In the genomic region with DNA sequence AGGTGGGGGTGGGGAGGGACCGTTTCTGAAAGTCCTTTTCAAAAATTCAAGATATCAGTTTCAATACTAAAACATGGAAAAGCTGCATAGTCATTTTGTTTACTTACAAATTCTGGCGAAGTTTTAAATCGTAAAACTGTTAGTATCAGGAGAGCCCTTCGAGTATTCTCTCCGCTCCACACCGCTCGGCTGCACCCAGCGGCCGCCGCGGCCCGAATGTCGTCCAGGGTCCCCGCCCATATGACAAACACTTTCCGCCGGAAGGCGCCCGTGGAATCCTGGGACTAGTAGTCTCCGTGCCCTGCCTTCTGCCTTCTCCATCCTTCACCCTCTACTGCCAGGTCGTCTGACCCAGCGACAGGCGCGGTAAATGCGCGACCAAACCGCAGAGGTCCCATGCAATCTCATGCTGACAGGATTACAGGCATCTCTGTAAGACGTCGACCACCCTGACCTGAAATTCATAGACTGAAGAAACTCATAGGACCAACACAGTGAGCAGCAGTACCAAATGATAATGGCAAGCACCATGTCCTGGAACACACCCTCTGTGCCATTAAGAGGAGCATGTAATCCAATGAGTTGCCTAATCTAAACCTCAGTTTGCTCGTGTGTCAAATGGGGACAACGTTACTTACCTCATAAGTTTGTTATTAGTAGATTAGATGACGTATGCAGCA, we compare ENCODE assay signal across 8 cellular contexts. TPM values are rescaled to one million over a fixed set of nuclear protein-coding genes. Genes with fewer than 3 reads are reported as not detected.
DNase-seq lines count a peak whose midpoint lies in the region; ATAC-seq, FAIRE-seq and TF ChIP-seq lines count a peak whose summit lies in the region.

A gene (minus strand): TSS at position 218 of the 680 bp plus-strand sequence. CDS start 25,138 bp downstream, outside the sequence.

- TF ChIP-seq CTCF in left ventricle myocardium inferior (IDR thresholded peaks at IDR 0.05; ENCODE audit: borderline replicate concordance) (peak; percentile 39), psoas muscle (IDR thresholded peaks at IDR 0.05) (no peak)

- intact Hi-C loops in left ventricle myocardium inferior (cut with micrococcal nuclease) (no loop called here), psoas muscle (cut with DNase I) (no loop called here)

- H3K36me3 ChIP-seq in left ventricle myocardium inferior (peaks cover 16% of the 10 kb centered on the region), psoas muscle (ENCODE audit: insufficient read depth in 1 of 2, low read depth in 1 of 2) (peaks cover 2 to 24% of the 10 kb centered on the region in 2 donors)

- no peaks in the 10 kb centered on the region for H3K27me3 Mint-ChIP-seq in T-helper 1 cell treated with Interleukin-12 subunit alpha and Interleukin-12 subunit beta and Interleukin-4 antibody, amounts not matched to agents 30 μg/mL and 1 μg/mL, for 36 hours (ENCODE audit: low read depth)

- ATAC-seq in HG02798 (IDR thresholded peaks at IDR 0.05; ENCODE audit: poor library complexity, unreplicated experiment) (peak; percentile 72), psoas muscle (peak; percentile 71 to 76 (median 74))

- no peaks in the 10 kb centered on the region for H3K9me3 ChIP-seq in left ventricle myocardium inferior (replicated peaks)
- H3K9me3 ChIP-seq in psoas muscle: no peaks in the 10 kb centered on the region

- peak within 1 kb of the TSS; percentile 89 for H3K27ac Mint-ChIP-seq in T-helper 1 cell treated with Interleukin-12 subunit alpha and Interleukin-12 subunit beta and Interleukin-4 antibody, amounts not matched to agents 30 μg/mL and 1 μg/mL, for 36 hours

- FAIRE-seq in GM12892 (lab: Jason Lieb, UNC) (peak; percentile 93), urothelium cell line (lab: Jason Lieb, UNC) (no peak)

- H3K4me1 Mint-ChIP-seq in T-helper 1 cell treated with Interleukin-12 subunit alpha and Interleukin-12 subunit beta and Interleukin-4 antibody, amounts not matched to agents 30 μg/mL and 1 μg/mL, for 36 hours (ENCODE audit: low read depth): peaks cover 34% of the 10 kb centered on the region

- H3K27me3 ChIP-seq in left ventricle myocardium inferior (ENCODE audit: low read depth) (no peaks in the 10 kb centered on the region), psoas muscle (ENCODE audit: insufficient read depth in 3 of 3, low read length in 2 of 3) (no peaks in the 10 kb centered on the region)

- TF ChIP-seq POLR2A in GM12892 (IDR thresholded peaks at IDR 0.05; ENCODE audit: low read depth, low read length): peak; percentile 95

- H3K4me1 ChIP-seq in left ventricle myocardium inferior: peaks cover 71% of the 10 kb centered on the region
- peaks cover 47% of the 10 kb centered on the region for H3K4me1 ChIP-seq in psoas muscle

- peak within 1 kb of the TSS; percentile 71 for H3K27ac ChIP-seq in left ventricle myocardium inferior (replicated peaks)
- H3K27ac ChIP-seq in psoas muscle: peak within 1 kb of the TSS; percentile 87

- H3K4me3 Mint-ChIP-seq in T-helper 1 cell treated with Interleukin-12 subunit alpha and Interleukin-12 subunit beta and Interleukin-4 antibody, amounts not matched to agents 30 μg/mL and 1 μg/mL, for 36 hours: peak within 1 kb of the TSS; percentile 90

- H3K9me3 Mint-ChIP-seq in T-helper 1 cell treated with Interleukin-12 subunit alpha and Interleukin-12 subunit beta and Interleukin-4 antibody, amounts not matched to agents 30 μg/mL and 1 μg/mL, for 36 hours: no peaks in the 10 kb centered on the region

- 3 to 5% (median 3%) methylated on average over 31 of the region's 31 CpGs for WGBS in psoas muscle, 3 donors

- DNase-seq in GM12892 (ENCODE audit: insufficient read length) (peak; percentile 54), NCI-H146 (lab: John Stamatoyannopoulos, UW) (peak; percentile 88), amniotic stem cell (lab: John Stamatoyannopoulos, UW) (peak; percentile 37), left ventricle myocardium inferior (peak; percentile 92), psoas muscle (peak; percentile 89 to 94), urothelium cell line (ENCODE audit: low spot score) (peak; percentile 87)

- peaks cover 16% of the 10 kb centered on the region for H3K36me3 Mint-ChIP-seq in T-helper 1 cell treated with Interleukin-12 subunit alpha and Interleukin-12 subunit beta and Interleukin-4 antibody, amounts not matched to agents 30 μg/mL and 1 μg/mL, for 36 hours (ENCODE audit: low read depth)

- peak within 1 kb of the TSS; percentile 77 for H3K4me3 ChIP-seq in left ventricle myocardium inferior
- peak within 1 kb of the TSS; percentile 79 for H3K4me3 ChIP-seq in psoas muscle

RNA-seq across cellular contexts. Expression of the gene that starts here (rescaled TPM):
- 22.7 TPM for polyA plus RNA-seq in GM12892 (2012; ENCODE audit: missing spikeins)
- total RNA-seq in left ventricle myocardium inferior (48.1 TPM), psoas muscle (10 to 100 TPM; 56.4 to 98.3 (median 67.5) TPM)
- polyA plus RNA-seq in psoas muscle: 10 to 100 TPM; 10.9 to 57.2 (median 27.3) TPM

Comparison
In these comparisons a context has a peak if more than half of its experiments do, and no peak if none do; other contexts are left out.
1. Peak in every context shown above with its lines: DNase-seq, ATAC-seq, H3K4me3 ChIP-seq and H3K27ac ChIP-seq.
2. DNase-seq: peak in every context shown above with its lines; median percentile 92 in left ventricle myocardium inferior; 92 in psoas muscle; 88 in NCI-H146; 87 in urothelium cell line; 54 in GM12892; 37 in amniotic stem cell.